Comparison of ENCODE assay signal across 8 cellular contexts in genomic region chr20:35207950-35208611, GRCh38. TPM values are rescaled to one million over a fixed set of nuclear protein-coding genes. Genes with fewer than 3 reads are reported as not detected.
DNase-seq lines count a peak whose midpoint lies in the region; ATAC-seq and TF ChIP-seq lines count a peak whose summit lies in the region.

No MANE protein-coding gene starts in this region.

- TF ChIP-seq CTCF in kidney epithelial cell (IDR thresholded peaks at IDR 0.05; ENCODE audit: insufficient read depth, low read length, poor library complexity, severe bottlenecking): peak; percentile 63

- H3K36me3 ChIP-seq in kidney epithelial cell (ENCODE audit: control insufficient read depth, insufficient read depth, low read length): no peaks in the 10 kb centered on the region

- H3K27me3 ChIP-seq in kidney epithelial cell (ENCODE audit: control insufficient read depth, insufficient read depth, low read length): no peaks in the 10 kb centered on the region

- no peak overlapping the region for H3K4me3 ChIP-seq in kidney epithelial cell (ENCODE audit: low read depth, low read length)

- DNase-seq in SIG-M5 treated with dmso at 0.1 percent for 504 hours (lab: John Stamatoyannopoulos, UW; ENCODE audit: unreplicated experiment): peak; percentile 76
- DNase-seq in SIG-M5 (lab: John Stamatoyannopoulos, UW): no peak
- peak; percentile 83 for DNase-seq in NCI-H2227 (lab: John Stamatoyannopoulos, UW; ENCODE audit: unreplicated experiment)
- DNase-seq in cerebellar cortex (ENCODE audit: low spot score): peak; percentile 96
- DNase-seq in kidney epithelial cell (ENCODE audit: low read depth): peak; percentile 56
- DNase-seq in stimulated activated CD4-positive, alpha-beta T cell treated with anti-CD3 and anti-CD28 coated beads, Interleukin-15, amount 100 ng/mL, for 1 hour (ENCODE audit: low read depth in 1 of 2, low spot score in 1 of 2): peak; percentile 45 to 53

- peak; percentile 70 to 82 for ATAC-seq in activated CD4-positive, CD25-positive, alpha-beta regulatory T cell treated with anti-CD3 and anti-CD28 coated beads, Interleukin-2, amount 50 U/mL, for 24 hours
- no peak for ATAC-seq in GM21528 (IDR thresholded peaks at IDR 0.05; ENCODE audit: low FRiP score, unreplicated experiment)

RNA-seq across cellular contexts. Expression of gene MMP24, which starts 18.4 kb away (rescaled TPM):
- 6.9 and 7.5 TPM in 2 replicates for total RNA-seq in kidney epithelial cell

RNA-seq across cellular contexts. Expression of gene PROCR, which starts 36.2 kb away (rescaled TPM):
- total RNA-seq in kidney epithelial cell: 15.6 and 25.6 TPM in 2 replicates
